In genomic region chr3:100002599-100003350, GRCh38 we compare ENCODE assay signal across 9 cellular contexts.
DNase-seq lines count a peak whose midpoint lies in the region; TF ChIP-seq lines count a peak whose summit lies in the region.
"Had no signal": no experiment of that assay in that cellular context is flagged by ENCODE, and none has a peak within 500 bp of the region (broad histone marks: within the 10 kb centered on the region; RNA-seq: fewer than 3 reads in every experiment).

No MANE protein-coding gene starts in this region.

- H3K9me3 ChIP-seq in breast epithelium: no peaks in the 10 kb centered on the region

- DNase-seq in COR-L47 (lab: John Stamatoyannopoulos, UW) (peak; percentile 75), breast epithelium (ENCODE audit: low spot score in 2 of 2) (peak in 1 of 2 donors; percentile 34), mesothelial cell of epicardium (ENCODE audit: low spot score in 2 of 2, unreplicated experiment in 2 of 2) (peak; percentile 27 to 57), DMS79 (lab: John Stamatoyannopoulos, UW) (no peak), globus pallidus (ENCODE audit: low spot score) (no peak), NCI-H345 treated with DMSO at 0.1 percent for 48 hours (lab: John Stamatoyannopoulos, UW; ENCODE audit: unreplicated experiment) (no peak), middle frontal gyrus (ENCODE audit: extremely low spot score, low spot score) (no peak)

- intact Hi-C loops in breast epithelium (cut with DNase I; ENCODE audit: low total_unique reads): loop anchor here (10.0 kb wide), 1 partner anchor 92 kb away; no protein-coding TSS in a partner anchor

- H3K4me1 Mint-ChIP-seq in mesothelial cell of epicardium: peaks cover 55% of the 10 kb centered on the region

- H3K4me1 ChIP-seq in breast epithelium: no peaks in the 10 kb centered on the region

- peak overlapping the region; percentile 83 for H3K27ac Mint-ChIP-seq in mesothelial cell of epicardium

- H3K36me3 Mint-ChIP-seq in mesothelial cell of epicardium: peaks cover 2% of the 10 kb centered on the region

- H3K36me3 ChIP-seq in breast epithelium: no peaks in the 10 kb centered on the region

- peak overlapping the region; percentile 41 to 54 for H3K27ac ChIP-seq in breast epithelium
- H3K27ac ChIP-seq: SK-N-MC had no signal

- no peak for TF ChIP-seq POLR2A in breast epithelium (IDR thresholded peaks at IDR 0.05)

- no peaks in the 10 kb centered on the region for H3K27me3 ChIP-seq in breast epithelium

- H3K4me3 ChIP-seq in breast epithelium: no peak overlapping the region
- H3K4me3 ChIP-seq: SK-N-MC had no signal

- no peak overlapping the region for H3K4me3 Mint-ChIP-seq in mesothelial cell of epicardium

- no peak for TF ChIP-seq RAD21 in Ishikawa (IDR thresholded peaks at IDR 0.05; ENCODE audit: low read depth)

- no peak for TF ChIP-seq CTCF in breast epithelium (IDR thresholded peaks at IDR 0.05)
- no peak for TF ChIP-seq CTCF in mesothelial cell of epicardium (IDR thresholded peaks at IDR 0.05; ENCODE audit: unreplicated experiment)

- peak; percentile 66; the same call in 1 of the 2 replicates for TF ChIP-seq EP300 in Ishikawa (IDR thresholded peaks at IDR 0.05; ENCODE audit: borderline replicate concordance)

- H3K27me3 Mint-ChIP-seq in mesothelial cell of epicardium (ENCODE audit: low read depth): no peaks in the 10 kb centered on the region

- H3K9me3 Mint-ChIP-seq in mesothelial cell of epicardium: peaks cover 10% of the 10 kb centered on the region

TF ChIP-seq in Ishikawa, 13 proteins besides CTCF, POLR2A, EP300 and RAD21:
- TF ChIP-seq MAX (IDR thresholded peaks at IDR 0.05) (peak; percentile 32; the same call in 1 of the 2 replicates), CREB1 (IDR thresholded peaks at IDR 0.05; ENCODE audit: low read depth) (no peak), CEBPB (IDR thresholded peaks at IDR 0.05) (peak; percentile 84), TAF1 (IDR thresholded peaks at IDR 0.05; ENCODE audit: low read depth) (no peak), NFIC (IDR thresholded peaks at IDR 0.05) (peak; percentile 61), YY1 (IDR thresholded peaks at IDR 0.05; ENCODE audit: low read depth) (no peak), FOXM1 (IDR thresholded peaks at IDR 0.05; ENCODE audit: borderline replicate concordance, low read depth) (no peak), TEAD4 (IDR thresholded peaks at IDR 0.05) (peak; percentile 80), TCF12 (IDR thresholded peaks at IDR 0.05; ENCODE audit: low read depth) (peak; percentile 55)

Comparison
In these comparisons a context has a peak if more than half of its experiments do, and no peak if none do; other contexts are left out.
1. DNase-seq: peak in COR-L47 (single experiment) and mesothelial cell of epicardium (2 of 2); none in DMS79 (single experiment), globus pallidus (single experiment), NCI-H345 treated with DMSO at 0.1 percent for 48 hours (single experiment) and middle frontal gyrus (single experiment).